ENCODE assay signal across 21 cellular contexts in the genomic region with DNA sequence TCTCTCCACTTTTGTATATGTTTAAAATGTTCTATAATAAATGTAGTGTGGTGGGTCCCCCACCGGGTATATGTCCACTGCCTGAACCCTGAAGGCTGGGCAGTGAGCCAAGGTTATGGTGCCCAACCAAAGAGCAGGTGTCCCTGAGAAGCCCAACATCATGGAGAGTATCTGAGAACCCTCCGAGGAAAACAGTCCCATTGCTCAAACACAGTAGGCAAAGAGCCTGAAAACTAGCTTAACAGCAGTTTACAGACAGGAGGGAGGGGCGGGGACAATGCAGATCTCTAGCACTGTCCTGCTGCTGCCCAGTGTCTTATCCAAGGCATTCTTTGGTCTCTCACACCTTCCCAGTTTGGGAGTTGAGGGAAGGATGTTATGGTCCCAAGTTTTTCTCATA.
DNase-seq lines count a peak whose midpoint lies in the region; ATAC-seq and TF ChIP-seq lines count a peak whose summit lies in the region.
"Had no signal": no experiment of that assay in that cellular context is flagged by ENCODE, and none has a peak within 500 bp of the region (broad histone marks: within the 10 kb centered on the region; RNA-seq: fewer than 3 reads in every experiment).

No MANE protein-coding gene starts in this region.

- ATAC-seq in GM23338 (peak; percentile 86), sciatic nerve (no peak)
- ATAC-seq: foreskin keratinocyte; naive thymus-derived CD4-positive, alpha-beta T cell; T-cell had no signal

- H3F3A ChIP-seq in GM23338 (replicated peaks; ENCODE audit: low read depth) (no peaks in the 10 kb centered on the region), neural progenitor cell (ENCODE audit: low read depth) (no peaks in the 10 kb centered on the region)

- H3K9me3 Mint-ChIP-seq in GM23338, result peaks cover 14% of the 10 kb centered on the region
- H3K9me3 Mint-ChIP-seq in neural progenitor cell, result no peaks in the 10 kb centered on the region
- H3K9me3 Mint-ChIP-seq: type B pancreatic cell had no signal

- H3K36me3 ChIP-seq in GM23338 (ENCODE audit: insufficient read depth), result no peaks in the 10 kb centered on the region; the same call in 1 of the 2 replicates
- no peaks in the 10 kb centered on the region for H3K36me3 ChIP-seq in neural progenitor cell
- H3K36me3 ChIP-seq in WERI-Rb-1, result no peaks in the 10 kb centered on the region
- H3K36me3 ChIP-seq: MG63, sigmoid colon had no signal

- H4K20me1 ChIP-seq in GM23338 (replicated peaks; ENCODE audit: insufficient read depth) (no peaks in the 10 kb centered on the region), neural progenitor cell (ENCODE audit: low read depth) (no peaks in the 10 kb centered on the region)

- H3K4me3 ChIP-seq in GM23338 (no peak overlapping the region), neural progenitor cell (no peak overlapping the region), WERI-Rb-1 (ENCODE audit: low read depth, low read length) (no peak overlapping the region)
- H3K4me3 ChIP-seq: MG63, sigmoid colon had no signal

- peak; percentile 46 for DNase-seq in GM23338 (ENCODE audit: low spot score)
- peak; percentile 30 for DNase-seq in NCI-H2029 (lab: John Stamatoyannopoulos, UW)
- DNase-seq in NCI-H82 treated with DMSO at 0.1 percent for 48 hours (lab: John Stamatoyannopoulos, UW; ENCODE audit: unreplicated experiment), result peak; percentile 78
- peak; percentile 35 for DNase-seq in neural progenitor cell (ENCODE audit: low spot score)
- DNase-seq in WERI-Rb-1, result no peak
- no peak for DNase-seq in activated CD4-positive, alpha-beta T cell treated with anti-CD3 and anti-CD28 coated beads, Interleukin-2, amount 50 U/mL, for 4 hours
- no peak for DNase-seq in sciatic nerve (ENCODE audit: low spot score)
- DNase-seq: activated CD4-positive, alpha-beta T cell treated with anti-CD3 and anti-CD28 coated beads, Interleukin-2, amount 50 U/mL, for 48 hours; amniotic stem cell; foreskin keratinocyte; GF-D8; kidney glomerular epithelial cell; naive thymus-derived CD4-positive, alpha-beta T cell; Right ventricle myocardium superior; sigmoid colon; stimulated activated naive CD4-positive, alpha-beta T cell treated with Interleukin-2 at 50 U/mL for 16 hours; T-cell had no signal

- H3K9me3 ChIP-seq in neural progenitor cell (ENCODE audit: low read depth) (no peaks in the 10 kb centered on the region), WERI-Rb-1 (ENCODE audit: severe bottlenecking) (no peaks in the 10 kb centered on the region)
- H3K9me3 ChIP-seq: MG63 had no signal

- no peaks in the 10 kb centered on the region for H3K4me1 ChIP-seq in GM23338 (ENCODE audit: insufficient read depth)
- no peaks in the 10 kb centered on the region for H3K4me1 ChIP-seq in neural progenitor cell
- H3K4me1 ChIP-seq: parathyroid adenoma had no signal

- no peak overlapping the region for H3K27ac Mint-ChIP-seq in GM23338
- H3K27ac Mint-ChIP-seq in neural progenitor cell, result no peak overlapping the region
- H3K27ac Mint-ChIP-seq: B cell; naive thymus-derived CD4-positive, alpha-beta T cell; T-cell; type B pancreatic cell had no signal

- H3K9me2 ChIP-seq in GM23338 (ENCODE audit: insufficient read depth), result no peaks in the 10 kb centered on the region

- H3K4me3 Mint-ChIP-seq in GM23338 (no peak overlapping the region), neural progenitor cell (no peak overlapping the region)
- H3K4me3 Mint-ChIP-seq: B cell; naive thymus-derived CD4-positive, alpha-beta T cell; T-cell; type B pancreatic cell had no signal

- H3K36me3 Mint-ChIP-seq in GM23338 (ENCODE audit: low read depth), result peaks cover 4% of the 10 kb centered on the region; the same call in 2 of the 3 replicates
- peaks cover 2% of the 10 kb centered on the region for H3K36me3 Mint-ChIP-seq in neural progenitor cell
- H3K36me3 Mint-ChIP-seq: T-cell, type B pancreatic cell had no signal

- no peaks in the 10 kb centered on the region for H3K79me2 ChIP-seq in GM23338 (replicated peaks; ENCODE audit: insufficient read depth)
- no peaks in the 10 kb centered on the region for H3K79me2 ChIP-seq in neural progenitor cell (ENCODE audit: low read depth)
- H3K79me2 ChIP-seq: parathyroid adenoma had no signal

- H3K4me1 Mint-ChIP-seq in GM23338, result peaks cover 4% of the 10 kb centered on the region; the same call in 2 of the 3 replicates
- H3K4me1 Mint-ChIP-seq in neural progenitor cell, result no peaks in the 10 kb centered on the region
- H3K4me1 Mint-ChIP-seq: naive thymus-derived CD4-positive, alpha-beta T cell; T-cell had no signal

- H2AFZ ChIP-seq in GM23338 (no peak overlapping the region), neural progenitor cell (replicated peaks) (no peak overlapping the region)
- H2AFZ ChIP-seq: parathyroid adenoma had no signal

- no peak overlapping the region for H3K9ac ChIP-seq in neural progenitor cell
- H3K9ac ChIP-seq: parathyroid adenoma had no signal

- TF ChIP-seq CTCF in GM23338 (conservative IDR thresholded peaks at IDR 0.05; ENCODE audit: low read depth in 2 of 2) (no peak), neural progenitor cell (IDR thresholded peaks at IDR 0.05) (no peak), WERI-Rb-1 (IDR thresholded peaks at IDR 0.05; ENCODE audit: low read depth, low read length) (no peak)

- intact Hi-C loops in sciatic nerve (cut with DNase I), result no loop called here

- H3K4me2 ChIP-seq in GM23338 (no peak overlapping the region), neural progenitor cell (no peak overlapping the region)

- H3K27me3 Mint-ChIP-seq in GM23338 (ENCODE audit: insufficient read depth, low read depth, poor library complexity) (no peaks in the 10 kb centered on the region), neural progenitor cell (ENCODE audit: insufficient read depth, low read depth) (peaks cover 2% of the 10 kb centered on the region)
- H3K27me3 Mint-ChIP-seq: type B pancreatic cell had no signal

- H3K27me3 ChIP-seq in GM23338 (ENCODE audit: insufficient read depth), result no peaks in the 10 kb centered on the region
- H3K27me3 ChIP-seq in neural progenitor cell, result no peaks in the 10 kb centered on the region
- no peaks in the 10 kb centered on the region for H3K27me3 ChIP-seq in WERI-Rb-1 (ENCODE audit: insufficient read depth, low read depth, severe bottlenecking)
- H3K27me3 ChIP-seq: MG63, sigmoid colon had no signal

- H3K27ac ChIP-seq in GM23338 (ENCODE audit: low read depth), result no peak overlapping the region
- no peak overlapping the region for H3K27ac ChIP-seq in neural progenitor cell
- H3K27ac ChIP-seq in WERI-Rb-1, result no peak overlapping the region
- H3K27ac ChIP-seq: foreskin keratinocyte, parathyroid adenoma had no signal

TF ChIP-seq in GM23338, 12 proteins besides CTCF, POLR2A, EP300 and RAD21 (continues in another document):
- no peak for TF ChIP-seq CREB1 (CRISPR knock-in tag; IDR thresholded peaks at IDR 0.05; ENCODE audit: low read depth)
- TF ChIP-seq ZNF114 (CRISPR knock-in tag; IDR thresholded peaks at IDR 0.05), result no peak

Comparison
In these comparisons a context has a peak if more than half of its experiments do, and no peak if none do; other contexts are left out.
1. DNase-seq: peak in GM23338 (single experiment), NCI-H2029 (single experiment), NCI-H82 treated with DMSO at 0.1 percent for 48 hours (single experiment) and neural progenitor cell (single experiment); none in WERI-Rb-1 (single experiment), activated CD4-positive, alpha-beta T cell treated with anti-CD3 and anti-CD28 coated beads, Interleukin-2, amount 50 U/mL, for 4 hours (0 of 2) and sciatic nerve (single experiment).